ENCODE assay signal across 13 cellular contexts in genomic region chr1:115809847-115810246, GRCh38. TPM values are rescaled to one million over a fixed set of nuclear protein-coding genes. Genes with fewer than 3 reads are reported as not detected.
DNase-seq lines count a peak whose midpoint lies in the region; ATAC-seq and TF ChIP-seq lines count a peak whose summit lies in the region.
"Had no signal": no experiment of that assay in that cellular context is flagged by ENCODE, and none has a peak within 500 bp of the region (broad histone marks: within the 10 kb centered on the region; RNA-seq: fewer than 3 reads in every experiment).

No MANE protein-coding gene starts in this region.

- peak overlapping the region; percentile 8 for H3K27ac Mint-ChIP-seq in glutamatergic neuron (ENCODE audit: unreplicated experiment)
- H3K27ac Mint-ChIP-seq in naive thymus-derived CD4-positive, alpha-beta T cell, result no peak overlapping the region
- H3K27ac Mint-ChIP-seq: HFFc6 had no signal

- H3K27me3 ChIP-seq in naive thymus-derived CD4-positive, alpha-beta T cell (ENCODE audit: control insufficient read depth in 2 of 2, insufficient read depth in 2 of 2, low read length in 2 of 2), result peaks cover 0 to 4% of the 10 kb centered on the region in 2 donors
- H3K27me3 ChIP-seq: BE2C had no signal

- H3K9me3 Mint-ChIP-seq in glutamatergic neuron (ENCODE audit: unreplicated experiment), result peaks cover 8% of the 10 kb centered on the region
- peaks cover 0 to 2% (median 0%) of the 10 kb centered on the region in 11 donors for H3K9me3 Mint-ChIP-seq in naive thymus-derived CD4-positive, alpha-beta T cell
- H3K9me3 Mint-ChIP-seq: HFFc6 had no signal

- no peak overlapping the region for H3K4me3 Mint-ChIP-seq in glutamatergic neuron (ENCODE audit: unreplicated experiment)
- no peak overlapping the region for H3K4me3 Mint-ChIP-seq in naive thymus-derived CD4-positive, alpha-beta T cell
- H3K4me3 Mint-ChIP-seq: CD4-positive, alpha-beta memory T cell; HFFc6 had no signal

- H3K36me3 Mint-ChIP-seq in glutamatergic neuron (ENCODE audit: unreplicated experiment), result no peaks in the 10 kb centered on the region
- no peaks in the 10 kb centered on the region for H3K36me3 Mint-ChIP-seq in naive thymus-derived CD4-positive, alpha-beta T cell
- H3K36me3 Mint-ChIP-seq: CD4-positive, alpha-beta memory T cell had no signal

- CTCF ChIA-PET in naive thymus-derived CD4-positive, alpha-beta T cell (lab: Charles Lee), result no interaction called here

- POLR2A ChIA-PET in naive thymus-derived CD4-positive, alpha-beta T cell (lab: Charles Lee), result no interaction called here

- peaks cover 46% of the 10 kb centered on the region for H3K4me1 Mint-ChIP-seq in glutamatergic neuron (ENCODE audit: low read depth, unreplicated experiment)
- peaks cover 0 to 3% (median 0%) of the 10 kb centered on the region in 7 donors for H3K4me1 Mint-ChIP-seq in naive thymus-derived CD4-positive, alpha-beta T cell
- H3K4me1 Mint-ChIP-seq: CD4-positive, alpha-beta memory T cell had no signal

- H3K36me3 ChIP-seq in naive thymus-derived CD4-positive, alpha-beta T cell (ENCODE audit: control insufficient read depth in 2 of 3, insufficient read depth in 3 of 3, low read length in 3 of 3), result no peaks in the 10 kb centered on the region
- H3K36me3 ChIP-seq: BE2C, HAP-1 had no signal

- TF ChIP-seq POLR2A in NB4 (IDR thresholded peaks at IDR 0.05; ENCODE audit: extremely low read depth, insufficient read length), result no peak

- no peak overlapping the region for H3K27ac ChIP-seq in naive thymus-derived CD4-positive, alpha-beta T cell (ENCODE audit: low read depth, low read length)
- no peak overlapping the region for H3K27ac ChIP-seq in substantia nigra (ENCODE audit: low read depth, low read length, poor library complexity, severe bottlenecking)

- ATAC-seq in naive thymus-derived CD4-positive, alpha-beta T cell, result no peak
- ATAC-seq: HepG2 had no signal

- no peaks in the 10 kb centered on the region for H3K9me3 ChIP-seq in naive thymus-derived CD4-positive, alpha-beta T cell (ENCODE audit: control insufficient read depth in 2 of 3, low read length in 3 of 3)
- H3K9me3 ChIP-seq: BE2C, HAP-1 had no signal

- intact Hi-C loops in naive thymus-derived CD4-positive, alpha-beta T cell (cut with micrococcal nuclease), result no loop called here

- peaks cover 12% of the 10 kb centered on the region for H3K27me3 Mint-ChIP-seq in glutamatergic neuron (ENCODE audit: unreplicated experiment)
- H3K27me3 Mint-ChIP-seq in naive thymus-derived CD4-positive, alpha-beta T cell, result peaks cover 17 to 42% (median 25%) of the 10 kb centered on the region in 5 donors

- peak; percentile 6 for DNase-seq in NCI-H510A treated with DMSO at 0.1 percent for 48 hours (lab: John Stamatoyannopoulos, UW)
- DNase-seq in NCI-H510A (lab: John Stamatoyannopoulos, UW), result no peak
- peak; percentile 43 for DNase-seq in NB4 (ENCODE audit: low read depth)
- peak; percentile 42 for DNase-seq in UCSD-AML1 (lab: John Stamatoyannopoulos, UW; ENCODE audit: unreplicated experiment)
- no peak for DNase-seq in glutamatergic neuron
- DNase-seq in naive thymus-derived CD4-positive, alpha-beta T cell, result no peak
- DNase-seq in substantia nigra (lab: John Stamatoyannopoulos, UW), result no peak
- DNase-seq: BE2C; CD4-positive, alpha-beta memory T cell; HFFc6 had no signal

- no peaks in the 10 kb centered on the region for H3K4me1 ChIP-seq in naive thymus-derived CD4-positive, alpha-beta T cell (ENCODE audit: control insufficient read depth in 2 of 2, insufficient read depth in 2 of 2, low read length in 2 of 2)
- H3K4me1 ChIP-seq: BE2C, HAP-1 had no signal

- TF ChIP-seq CTCF in NB4 (IDR thresholded peaks at IDR 0.05; ENCODE audit: low read depth, low read length) (no peak), glutamatergic neuron (IDR thresholded peaks at IDR 0.05; ENCODE audit: partially characterized antibody, unreplicated experiment) (no peak)

- no peak overlapping the region for H3K4me3 ChIP-seq in NB4 (ENCODE audit: low read depth, low read length)
- no peak overlapping the region for H3K4me3 ChIP-seq in naive thymus-derived CD4-positive, alpha-beta T cell (ENCODE audit: low read length)
- H3K4me3 ChIP-seq: HAP-1 had no signal

RNA-seq across cellular contexts. Expression of gene NHLH2, which starts 31.1 kb away (rescaled TPM):
- total RNA-seq in glutamatergic neuron (ENCODE audit: unreplicated experiment), result 255 TPM
- not detected for total RNA-seq in naive thymus-derived CD4-positive, alpha-beta T cell
- polyA plus RNA-seq in naive thymus-derived CD4-positive, alpha-beta T cell, result not detected
- total RNA-seq: CD4-positive, alpha-beta memory T cell; HepG2; HFFc6 had no signal
- polyA plus RNA-seq: CD4-positive, alpha-beta memory T cell; HepG2 had no signal

RNA-seq across cellular contexts. Expression of gene CASQ2, which starts 41.3 kb away (rescaled TPM):
- not detected for total RNA-seq in glutamatergic neuron (ENCODE audit: unreplicated experiment)
- not detected for total RNA-seq in naive thymus-derived CD4-positive, alpha-beta T cell
- not detected for polyA plus RNA-seq in naive thymus-derived CD4-positive, alpha-beta T cell
- total RNA-seq: CD4-positive, alpha-beta memory T cell; H1; HepG2; HFFc6 had no signal
- polyA plus RNA-seq: CD4-positive, alpha-beta memory T cell; H1; HepG2 had no signal

Comparison
In these comparisons a context has a peak if more than half of its experiments do, and no peak if none do; other contexts are left out.
1. DNase-seq: peak in NCI-H510A treated with DMSO at 0.1 percent for 48 hours (single experiment), NB4 (single experiment) and UCSD-AML1 (single experiment); none in NCI-H510A (single experiment), glutamatergic neuron (single experiment), naive thymus-derived CD4-positive, alpha-beta T cell (0 of 9) and substantia nigra (0 of 49).
2. RNA of gene NHLH2, which starts 31.1 kb away (total RNA-seq): 255 TPM in glutamatergic neuron (single experiment); not detected in naive thymus-derived CD4-positive, alpha-beta T cell; every median in the first group is over 100 times any median in the second.